17 cellular contexts compared by ENCODE assay signal in genomic region chr13:48630291-48630690, GRCh38. TPM values are rescaled to one million over a fixed set of nuclear protein-coding genes. Genes with fewer than 3 reads are reported as not detected.
DNase-seq lines count a peak whose midpoint lies in the region; ATAC-seq and TF ChIP-seq lines count a peak whose summit lies in the region.
"Had no signal": no experiment of that assay in that cellular context is flagged by ENCODE, and none has a peak within 500 bp of the region (broad histone marks: within the 10 kb centered on the region; RNA-seq: fewer than 3 reads in every experiment).

No MANE protein-coding gene starts in this region.

- DNase-seq in CD14-positive monocyte (ENCODE audit: low spot score) (no peak), G401 (ENCODE audit: low spot score) (peak; percentile 65), esophagus muscularis mucosa (ENCODE audit: extremely low spot score) (peak; percentile 82), nephron progenitor cell (no peak), NCI-H2029 treated with DMSO at 0.1 percent for 48 hours (lab: John Stamatoyannopoulos, UW) (no peak)
- no peak for DNase-seq in activated CD4-positive, alpha-beta T cell treated with anti-CD3 and anti-CD28 coated beads, Interleukin-2, amount 50 U/mL, for 4 hours
- DNase-seq: CD4-positive, alpha-beta memory T cell; DMS79; EL; GDM1; GOT3; H9 had no signal

- no peak overlapping the region for H3K4me3 ChIP-seq in esophagus muscularis mucosa

- H3K4me1 ChIP-seq in esophagus muscularis mucosa = peaks cover 3 to 15% (median 10%) of the 10 kb centered on the region in 4 donors

- in situ Hi-C loops in G401 (cut with HindIII; ENCODE audit: low sequenced_read_pairs) = no loop called here

- H3K36me3 Mint-ChIP-seq in CD14-positive monocyte (no peaks in the 10 kb centered on the region), nephron progenitor cell (ENCODE audit: low read depth) (no peaks in the 10 kb centered on the region)
- H3K36me3 Mint-ChIP-seq: IgD-negative memory B cell had no signal

- no peaks in the 10 kb centered on the region for H3K36me3 ChIP-seq in esophagus muscularis mucosa

- no peak for TF ChIP-seq EP300 in esophagus muscularis mucosa (IDR thresholded peaks at IDR 0.05)

- H3K27ac Mint-ChIP-seq in CD14-positive monocyte (peak overlapping the region in 4 of 7 donors; percentile 13 to 78 (median 30)), nephron progenitor cell (peak overlapping the region; percentile 50)
- H3K27ac Mint-ChIP-seq: B cell; CD4-positive, alpha-beta memory T cell; H9 had no signal

- no peak overlapping the region for H3K27ac ChIP-seq in esophagus muscularis mucosa (replicated peaks in 1 of 4)

- ATAC-seq in HG03354 (IDR thresholded peaks at IDR 0.05; ENCODE audit: poor library complexity, severe bottlenecking, unreplicated experiment) (no peak), HG02938 (IDR thresholded peaks at IDR 0.05; ENCODE audit: unreplicated experiment) (no peak)

- no peak for TF ChIP-seq CTCF in CD14-positive monocyte (IDR thresholded peaks at IDR 0.05)
- no peak for TF ChIP-seq CTCF in esophagus muscularis mucosa (IDR thresholded peaks at IDR 0.05)
- no peak for TF ChIP-seq CTCF in nephron progenitor cell (IDR thresholded peaks at IDR 0.05)

- 100% methylated on average over 1 of the region's 1 CpG for WGBS in esophagus muscularis mucosa

- H3K4me1 Mint-ChIP-seq in CD14-positive monocyte (peaks cover 17% of the 10 kb centered on the region), nephron progenitor cell (peaks cover 16% of the 10 kb centered on the region)
- H3K4me1 Mint-ChIP-seq: B cell; CD4-positive, alpha-beta memory T cell; H9; IgD-negative memory B cell had no signal

- H3K9me3 Mint-ChIP-seq in CD14-positive monocyte (peaks cover 3 to 13% (median 7%) of the 10 kb centered on the region in 7 donors), nephron progenitor cell (peaks cover 19% of the 10 kb centered on the region)

- no peaks in the 10 kb centered on the region for H3K27me3 ChIP-seq in esophagus muscularis mucosa

- TF ChIP-seq POLR2A in esophagus muscularis mucosa (IDR thresholded peaks at IDR 0.05; ENCODE audit: low read depth) = no peak

- H3K4me3 Mint-ChIP-seq in CD14-positive monocyte (no peak overlapping the region), nephron progenitor cell (no peak overlapping the region)
- H3K4me3 Mint-ChIP-seq: B cell; CD4-positive, alpha-beta memory T cell; H9; IgD-negative memory B cell had no signal

- H3K9me3 ChIP-seq in esophagus muscularis mucosa = peaks cover 0 to 12% (median 6%) of the 10 kb centered on the region in 4 donors

- H3K27me3 Mint-ChIP-seq in CD14-positive monocyte (ENCODE audit: low read depth in 3 of 3) = peaks cover 0 to 1% (median 0%) of the 10 kb centered on the region in 3 donors
- H3K27me3 Mint-ChIP-seq in nephron progenitor cell (ENCODE audit: low read depth, poor library complexity) = peaks cover 3% of the 10 kb centered on the region

- intact Hi-C loops in CD14-positive monocyte (cut with micrococcal nuclease) = no loop called here
- intact Hi-C loops in esophagus muscularis mucosa (cut with DNase I) = no loop called here

RNA-seq across cellular contexts. Expression of gene CYSLTR2, which starts 23.4 kb away (rescaled TPM):
- 1 to 10 TPM; 1.9 to 4.1 TPM for polyA plus RNA-seq in CD14-positive monocyte
- not detected in 2 replicates for total RNA-seq in G401 (2014; rRNA removed; shearing (Covaris generic))
- 1 to 10 TPM in 3 of 4 donors, under 1 TPM in 1; 0.83 to 4.2 (median 1.2) TPM for total RNA-seq in esophagus muscularis mucosa
- total RNA-seq: B cell, H9, HT-29 had no signal
- polyA plus RNA-seq: IgD-negative memory B cell had no signal

Comparison
In these comparisons a context has a peak if more than half of its experiments do, and no peak if none do; other contexts are left out.
1. DNase-seq: peak in G401 (single experiment) and esophagus muscularis mucosa (single experiment); none in CD14-positive monocyte (single experiment), nephron progenitor cell (single experiment), NCI-H2029 treated with DMSO at 0.1 percent for 48 hours (single experiment) and activated CD4-positive, alpha-beta T cell treated with anti-CD3 and anti-CD28 coated beads, Interleukin-2, amount 50 U/mL, for 4 hours (0 of 2).